In genomic region chr6:144170044-144170443, GRCh38 we compare ENCODE assay signal across 25 cellular contexts.
"Had no signal": no experiment of that assay in that cellular context is flagged by ENCODE, and none has a peak within 500 bp of the region (broad histone marks: within the 10 kb centered on the region; RNA-seq: fewer than 3 reads in every experiment).

No MANE protein-coding gene starts in this region.

- H3K9me3 ChIP-seq: esophagus squamous epithelium, left lung, mucosa of descending colon, right lobe of liver, suprapubic skin, transverse colon, upper lobe of right lung, uterus had no signal

- H3K36me3 ChIP-seq: right lobe of liver, suprapubic skin, transverse colon, uterus had no signal

- ATAC-seq: heart right ventricle; left cardiac atrium; left lung; mucosa of descending colon; natural killer cell treated with Interleukin-12 subunit alpha and Interleukin-12 subunit beta and Interleukin-15 and Interleukin-18, amount 100 ng/mL, for 72 hours; right lobe of liver; stimulated activated naive CD8-positive, alpha-beta T cell treated with anti-CD3 and anti-CD28 coated beads, Interleukin-15, amount 100 ng/mL, for 72 hours; upper lobe of right lung had no signal

- H3K4me3 ChIP-seq: esophagus squamous epithelium, heart right ventricle, left lung, mucosa of descending colon, right lobe of liver, suprapubic skin, transverse colon, upper lobe of right lung, uterus had no signal

- H3K4me1 ChIP-seq: esophagus squamous epithelium, parathyroid adenoma, right lobe of liver, suprapubic skin, transverse colon, upper lobe of right lung, uterus had no signal

- DNase-seq: dermis blood vessel endothelial cell; effector memory CD4-positive, alpha-beta T cell; erythroblast; esophagus squamous epithelium; foreskin melanocyte; glutamatergic neuron; heart right ventricle; hippocampal formation; left cardiac atrium; left lung; mesenchymal stem cell; mucosa of descending colon; naive B cell; right lobe of liver; small intestine; stimulated activated CD4-positive, alpha-beta T cell treated with anti-CD3 and anti-CD28 coated beads, Interleukin-15, amount 100 ng/mL, for 24 hours; stimulated activated CD4-positive, alpha-beta T cell treated with anti-CD3 and anti-CD28 coated beads, Interleukin-2, amount 100 ng/mL, for 48 hours; stimulated activated naive CD4-positive, alpha-beta T cell; stimulated activated naive CD8-positive, alpha-beta T cell treated with anti-CD3 and anti-CD28 coated beads, Interleukin-15, amount 100 ng/mL, for 72 hours; transverse colon; upper lobe of right lung; uterus had no signal

- H3K27ac ChIP-seq: esophagus squamous epithelium, heart right ventricle, left lung, parathyroid adenoma, right lobe of liver, suprapubic skin, transverse colon, upper lobe of right lung, uterus had no signal

- H3K27me3 ChIP-seq: esophagus squamous epithelium, heart right ventricle, left lung, right lobe of liver, suprapubic skin, transverse colon, upper lobe of right lung, uterus had no signal
